22 cellular contexts compared by ENCODE assay signal in the genomic region with DNA sequence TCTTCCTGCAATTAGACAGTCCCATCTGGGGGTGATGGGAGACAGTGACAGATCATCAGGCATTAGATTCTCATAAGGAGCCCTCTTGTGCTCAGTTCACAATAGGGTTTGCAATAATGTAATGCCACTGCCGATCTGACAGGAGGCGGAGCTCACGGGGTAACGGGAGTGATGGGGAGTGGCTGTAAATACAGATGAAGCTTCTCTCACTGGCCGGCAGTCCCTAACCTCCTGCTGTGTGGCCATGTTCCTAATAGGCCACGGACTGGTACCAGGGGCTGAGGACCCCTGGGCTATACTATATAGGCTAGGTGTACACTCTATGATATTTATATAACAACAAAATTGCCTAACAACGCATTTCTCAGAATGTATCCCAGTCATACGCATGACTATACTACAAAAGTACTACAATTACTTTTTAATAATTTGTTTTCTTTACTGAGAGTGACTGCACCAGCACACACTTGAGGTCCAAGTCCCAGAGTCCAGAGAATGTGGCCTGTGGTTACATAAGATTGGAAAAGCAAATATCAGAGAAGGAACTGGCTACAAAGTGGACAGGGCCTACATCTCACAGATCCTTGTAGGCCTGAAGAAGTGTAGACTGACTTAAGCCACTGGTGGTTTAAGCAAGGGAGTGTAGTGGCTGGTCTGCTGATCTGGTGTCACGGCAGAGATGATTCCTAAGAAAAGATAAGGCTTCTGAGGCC.
A peak's percentile ranks its signal among the peaks of the same experiment; 100 is the strongest.
DNase-seq lines count a peak whose midpoint lies in the region; ATAC-seq, FAIRE-seq and TF ChIP-seq lines count a peak whose summit lies in the region.
"Had no signal": no experiment of that assay in that cellular context is flagged by ENCODE, and none has a peak within 500 bp of the region (broad histone marks: within the 10 kb centered on the region; RNA-seq: fewer than 3 reads in every experiment).

No MANE protein-coding gene starts in this region.

- peaks cover 0 to 32% (median 7%) of the 10 kb centered on the region in 4 donors for H3K4me1 ChIP-seq in right lobe of liver
- H3K4me1 ChIP-seq in pancreas, result peaks cover 0 to 4% (median 4%) of the 10 kb centered on the region in 3 donors
- H3K4me1 ChIP-seq: BE2C had no signal

- H3K36me3 ChIP-seq in right lobe of liver, result no peaks in the 10 kb centered on the region
- H3K36me3 ChIP-seq in pancreas, result no peaks in the 10 kb centered on the region
- H3K36me3 ChIP-seq: BE2C had no signal

- H3K4me3 ChIP-seq in right lobe of liver (no peak overlapping the region), pancreas (no peak overlapping the region)
- H3K4me3 ChIP-seq: GM12878 had no signal

- FAIRE-seq in pancreas (lab: Jason Lieb, UNC), result no peak
- FAIRE-seq: A204.1, GM12878, GM19239, H1 had no signal

- TF ChIP-seq CTCF in right lobe of liver (IDR thresholded peaks at IDR 0.05) (no peak), pancreas (IDR thresholded peaks at IDR 0.05) (no peak)

- peak; percentile 51 for DNase-seq in left lobe of liver (ENCODE audit: low spot score)
- DNase-seq in right lobe of liver, result peak in 1 of 3 donors; percentile 52
- DNase-seq in pancreas, result peak in 2 of 6 donors; percentile 15 to 20
- no peak for DNase-seq in RKO (ENCODE audit: low spot score)
- DNase-seq: ACHN; BE2C; C1 segment of cervical spinal cord; CD4-positive, CD25-positive, alpha-beta regulatory T cell; CD8-positive, alpha-beta memory T cell; COR-L47; DMS 273 treated with DMSO at 0.1 percent for 48 hours; DMS53; DND-41; EL; H9 had no signal

- ATAC-seq in left lobe of liver, result peak; percentile 90
- ATAC-seq in right lobe of liver, result peak; percentile 71 to 93 (median 77)
- peak; percentile 77 to 97 (median 83) for ATAC-seq in pancreas
- ATAC-seq in SK-N-SH treated with all-trans-retinoic acid at 6 μM for 48 hours, result no peak
- ATAC-seq in HG03460 (IDR thresholded peaks at IDR 0.05; ENCODE audit: unreplicated experiment), result no peak
- ATAC-seq in HG03469 (IDR thresholded peaks at IDR 0.05; ENCODE audit: unreplicated experiment), result no peak
- ATAC-seq: GM12878 had no signal

- H3K9me3 ChIP-seq in right lobe of liver (no peaks in the 10 kb centered on the region), pancreas (no peaks in the 10 kb centered on the region)
- H3K9me3 ChIP-seq: BE2C had no signal

- WGBS in right lobe of liver (ENCODE audit: insufficient coverage, low coverage, low lambda C conversion rate, missing lambda C conversion rate), result 68% methylated on average over 3 of the region's 9 CpGs
- 69 to 72% methylated on average over 9 of the region's 9 CpGs for WGBS in pancreas, 2 donors

- peak overlapping the region in 2 of 3 donors; percentile 35 to 49 for H3K27ac ChIP-seq in right lobe of liver
- peak overlapping the region in 1 of 4 donors; percentile 7 for H3K27ac ChIP-seq in pancreas

- TF ChIP-seq POLR2A in right lobe of liver (IDR thresholded peaks at IDR 0.05), result no peak

- H3K27me3 ChIP-seq in right lobe of liver, result no peaks in the 10 kb centered on the region
- no peaks in the 10 kb centered on the region for H3K27me3 ChIP-seq in pancreas
- H3K27me3 ChIP-seq: BE2C had no signal

- intact Hi-C loops in right lobe of liver (cut with DNase I) (no loop called here), pancreas (cut with DNase I) (no loop called here)

TF ChIP-seq in SK-N-SH treated with all-trans-retinoic acid at 6 μM for 48 hours, 23 proteins besides CTCF, POLR2A, EP300 and RAD21:
- TF ChIP-seq, protein P1, sequence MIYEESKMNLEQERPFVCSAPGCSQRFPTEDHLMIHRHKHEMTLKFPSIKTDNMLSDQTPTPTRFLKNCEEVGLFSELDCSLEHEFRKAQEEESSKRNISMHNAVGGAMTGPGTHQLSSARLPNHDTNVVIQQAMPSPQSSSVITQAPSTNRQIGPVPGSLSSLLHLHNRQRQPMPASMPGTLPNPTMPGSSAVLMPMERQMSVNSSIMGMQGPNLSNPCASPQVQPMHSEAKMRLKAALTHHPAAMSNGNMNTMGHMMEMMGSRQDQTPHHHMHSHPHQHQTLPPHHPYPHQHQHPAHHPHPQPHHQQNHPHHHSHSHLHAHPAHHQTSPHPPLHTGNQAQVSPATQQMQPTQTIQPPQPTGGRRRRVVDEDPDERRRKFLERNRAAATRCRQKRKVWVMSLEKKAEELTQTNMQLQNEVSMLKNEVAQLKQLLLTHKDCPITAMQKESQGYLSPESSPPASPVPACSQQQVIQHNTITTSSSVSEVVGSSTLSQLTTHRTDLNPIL (CRISPR knock-in tag; IDR thresholded peaks at IDR 0.05; ENCODE audit: low read depth), result no peak
- TF ChIP-seq ZFP30 (CRISPR knock-in tag; IDR thresholded peaks at IDR 0.05), result no peak
- TF ChIP-seq PATZ1 (CRISPR knock-in tag; IDR thresholded peaks at IDR 0.05; ENCODE audit: borderline replicate concordance), result no peak
- no peak for TF ChIP-seq ZNF8 (CRISPR knock-in tag; IDR thresholded peaks at IDR 0.05)
- TF ChIP-seq PPARA (CRISPR knock-in tag; IDR thresholded peaks at IDR 0.05; ENCODE audit: borderline replicate concordance), result no peak
- no peak for TF ChIP-seq CSRNP3 (CRISPR knock-in tag; IDR thresholded peaks at IDR 0.05)
- TF ChIP-seq ZFP3 (CRISPR knock-in tag; IDR thresholded peaks at IDR 0.05), result no peak
- TF ChIP-seq CSDC2 (CRISPR knock-in tag; IDR thresholded peaks at IDR 0.05), result no peak
- no peak for TF ChIP-seq ZNF565 (CRISPR knock-in tag; conservative IDR thresholded peaks at IDR 0.05; ENCODE audit: low read depth)
- TF ChIP-seq, protein P2, sequence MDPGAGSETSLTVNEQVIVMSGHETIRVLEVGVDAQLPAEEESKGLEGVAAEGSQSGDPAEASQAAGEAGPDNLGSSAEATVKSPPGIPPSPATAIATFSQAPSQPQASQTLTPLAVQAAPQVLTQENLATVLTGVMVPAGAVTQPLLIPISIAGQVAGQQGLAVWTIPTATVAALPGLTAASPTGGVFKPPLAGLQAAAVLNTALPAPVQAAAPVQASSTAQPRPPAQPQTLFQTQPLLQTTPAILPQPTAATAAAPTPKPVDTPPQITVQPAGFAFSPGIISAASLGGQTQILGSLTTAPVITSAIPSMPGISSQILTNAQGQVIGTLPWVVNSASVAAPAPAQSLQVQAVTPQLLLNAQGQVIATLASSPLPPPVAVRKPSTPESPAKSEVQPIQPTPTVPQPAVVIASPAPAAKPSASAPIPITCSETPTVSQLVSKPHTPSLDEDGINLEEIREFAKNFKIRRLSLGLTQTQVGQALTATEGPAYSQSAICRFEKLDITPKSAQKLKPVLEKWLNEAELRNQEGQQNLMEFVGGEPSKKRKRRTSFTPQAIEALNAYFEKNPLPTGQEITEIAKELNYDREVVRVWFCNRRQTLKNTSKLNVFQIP (CRISPR knock-in tag; IDR thresholded peaks at IDR 0.05; ENCODE audit: borderline replicate concordance, low read depth), result no peak
- TF ChIP-seq GLIS3 (CRISPR knock-in tag; IDR thresholded peaks at IDR 0.05), result no peak
- no peak for TF ChIP-seq TCF4 (CRISPR knock-in tag; IDR thresholded peaks at IDR 0.05; ENCODE audit: borderline replicate concordance)
- TF ChIP-seq OSR1 (CRISPR knock-in tag; IDR thresholded peaks at IDR 0.05), result no peak
- TF ChIP-seq RARB (CRISPR knock-in tag; IDR thresholded peaks at IDR 0.05), result no peak
- TF ChIP-seq BACH2 (CRISPR knock-in tag; IDR thresholded peaks at IDR 0.05; ENCODE audit: borderline replicate concordance), result no peak
- no peak for TF ChIP-seq SNAI2 (CRISPR knock-in tag; IDR thresholded peaks at IDR 0.05)

Comparison
In these comparisons a context has a peak if more than half of its experiments do, and no peak if none do; other contexts are left out.
1. ATAC-seq: peak in left lobe of liver (single experiment), right lobe of liver (4 of 4) and pancreas (4 of 4); none in SK-N-SH treated with all-trans-retinoic acid at 6 μM for 48 hours (single experiment), HG03460 (single experiment) and HG03469 (single experiment).